27 cellular contexts compared by ENCODE assay signal in the genomic region with DNA sequence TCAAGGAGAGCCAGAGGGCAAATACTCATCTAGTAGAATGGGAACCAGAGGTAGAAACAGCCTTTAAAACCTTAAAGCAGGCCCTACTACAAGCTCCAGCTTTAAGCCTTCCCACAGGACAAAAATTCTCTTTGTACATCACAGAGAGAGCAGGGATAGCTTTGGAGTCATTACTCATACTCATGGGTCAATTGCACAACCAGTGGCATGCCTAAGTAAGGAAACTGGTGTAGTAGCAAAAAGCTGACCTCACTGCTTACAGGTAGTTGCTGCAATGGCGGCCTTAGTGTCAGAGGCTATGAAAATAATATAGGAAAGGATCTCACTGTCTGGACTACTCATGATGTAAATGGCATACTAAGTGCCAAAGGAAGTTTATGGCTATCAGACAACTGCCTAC.
"Had no signal": no experiment of that assay in that cellular context is flagged by ENCODE, and none has a peak within 500 bp of the region (broad histone marks: within the 10 kb centered on the region; RNA-seq: fewer than 3 reads in every experiment).

No MANE protein-coding gene starts in this region.

- H3K4me3 ChIP-seq: cardiac muscle cell, colonic mucosa, gastrocnemius medialis, hepatocyte, pancreas, psoas muscle, right atrium auricular region, stomach, thyroid gland, upper lobe of right lung had no signal

- H3K36me3 ChIP-seq: cardiac muscle cell, colonic mucosa, gastrocnemius medialis, pancreas, right atrium auricular region, stomach, thyroid gland, upper lobe of right lung had no signal

- H3K27me3 ChIP-seq: cardiac muscle cell, colonic mucosa, gastrocnemius medialis, hepatocyte, pancreas, right atrium auricular region, stomach, thyroid gland, upper lobe of right lung had no signal

- H3K4me1 ChIP-seq: colonic mucosa, gastrocnemius medialis, pancreas, psoas muscle, right atrium auricular region, stomach, thyroid gland, upper lobe of right lung had no signal

- H3K27ac ChIP-seq: cardiac muscle cell, colonic mucosa, gastrocnemius medialis, hepatocyte, pancreas, psoas muscle, right atrium auricular region, stomach, thyroid gland, upper lobe of right lung had no signal

- DNase-seq: activated CD8-positive, alpha-beta memory T cell treated with anti-CD3 and anti-CD28 coated beads, Interleukin-2, amount 10 ng/mL, durations not matched to agents 7 days and 5 days; activated CD8-positive, alpha-beta T cell treated with anti-CD3 and anti-CD28 coated beads, Interleukin-2, amount 10 ng/mL, durations not matched to agents 7 days and 5 days; activated naive CD4-positive, alpha-beta T cell; activated T-cell treated with anti-CD3 and anti-CD28 coated beads, Interleukin-2, amount 50 U/mL, for 72 hours; anterior cingulate cortex; cerebellar nuclear complex; colonic mucosa; effector memory CD4-positive, alpha-beta T cell; gastrocnemius medialis; left colon; midbrain; naive thymus-derived CD4-positive, alpha-beta T cell; pancreas; psoas muscle; stimulated activated CD4-positive, alpha-beta T cell treated with anti-CD3 and anti-CD28 coated beads, Interleukin-15, amount 100 ng/mL, for 24 hours; stimulated activated CD4-positive, alpha-beta T cell treated with anti-CD3 and anti-CD28 coated beads, Interleukin-2, amount 100 ng/mL, for 24 hours; stimulated activated naive B cell treated with anti-CD40 and anti-IgM and Interleukin-4, amounts not matched to agents 10 μg/mL and 1 μg/mL and 100 μg/mL, for 72 hours; stomach; T-helper 2 cell; thyroid gland; upper lobe of right lung had no signal

- H3K9me3 ChIP-seq: colonic mucosa, gastrocnemius medialis, pancreas, psoas muscle, right atrium auricular region, stomach, thyroid gland, upper lobe of right lung had no signal

- ATAC-seq: activated CD8-positive, alpha-beta memory T cell treated with anti-CD3 and anti-CD28 coated beads, Interleukin-2, amount 10 ng/mL, durations not matched to agents 7 days and 5 days; activated CD8-positive, alpha-beta T cell treated with anti-CD3 and anti-CD28 coated beads, Interleukin-2, amount 10 ng/mL, durations not matched to agents 7 days and 5 days; activated naive CD4-positive, alpha-beta T cell treated with anti-CD3 and anti-CD28 coated beads, Interleukin-2, amount 50 U/mL, for 72 hours; activated T-cell treated with anti-CD3 and anti-CD28 coated beads, Interleukin-2, amount 50 U/mL, for 72 hours; esophagus mucosa; gastrocnemius medialis; left colon; naive thymus-derived CD4-positive, alpha-beta T cell; pancreas; psoas muscle; stimulated activated naive B cell treated with anti-CD40 and anti-IgM and Interleukin-4, amounts not matched to agents 10 μg/mL and 1 μg/mL and 100 μg/mL, for 72 hours; upper lobe of right lung; WTC11 had no signal
